In the genomic region with DNA sequence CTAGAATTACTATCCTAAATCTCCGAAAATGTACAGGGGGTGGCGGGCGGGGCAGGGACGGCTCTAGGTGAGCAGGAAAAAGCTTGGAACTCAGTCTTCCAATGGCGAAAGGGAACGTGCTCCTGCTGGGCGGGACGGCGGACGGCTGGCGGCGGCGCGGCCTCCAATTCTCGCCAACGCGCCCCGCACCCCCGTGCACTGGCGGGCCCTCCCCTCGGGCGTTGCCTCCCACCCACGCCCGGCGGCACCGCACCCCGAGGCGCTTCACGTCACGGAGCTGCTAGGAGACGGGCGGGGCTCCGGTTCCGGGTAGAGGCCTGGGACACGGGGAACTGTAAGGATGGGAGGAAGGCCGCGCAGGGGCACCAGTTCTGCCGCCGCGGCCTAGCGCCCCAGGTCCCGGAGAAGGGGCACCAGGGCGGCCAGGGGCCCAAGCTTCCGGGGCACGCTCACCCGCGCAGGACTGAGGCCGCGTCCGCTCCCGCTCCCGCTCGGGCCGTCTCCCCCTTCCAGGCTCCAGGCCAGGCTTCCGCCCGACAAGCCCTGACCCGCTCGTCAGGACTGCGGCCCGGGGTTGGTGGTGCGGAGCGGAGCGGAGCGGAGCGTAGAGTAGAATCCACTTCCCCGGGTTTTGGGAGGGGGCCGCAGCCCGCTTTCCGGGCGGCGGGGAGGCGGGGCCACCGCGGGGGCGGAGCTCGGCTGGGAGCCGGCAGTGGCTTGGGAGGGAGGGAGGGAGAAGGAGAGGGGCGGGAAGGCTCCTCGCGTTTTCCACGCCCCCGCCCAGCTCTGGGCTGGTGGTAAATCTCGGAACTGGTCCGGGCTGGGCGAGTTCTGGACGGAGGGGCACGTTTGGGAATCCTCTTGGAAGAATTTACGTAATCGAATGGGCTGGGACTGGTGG, we compare ENCODE assay signal across 8 cellular contexts. TPM values are rescaled to one million over a fixed set of nuclear protein-coding genes. Genes with fewer than 3 reads are reported as not detected.
A peak's percentile ranks its signal among the peaks of the same experiment; 100 is the strongest.
DNase-seq lines count a peak whose midpoint lies in the region; ATAC-seq and TF ChIP-seq lines count a peak whose summit lies in the region.

DDX59 (minus strand) TSS at position 594 of the 901 bp plus-strand sequence. CDS start 3,167 bp downstream, outside the sequence.

- H3K27me3 Mint-ChIP-seq in activated CD4-positive, alpha-beta T cell treated with anti-CD3 and anti-CD28 coated beads, Interleukin-2, amount 10 ng/mL, durations not matched to agents 24 days and 14 days, result no peaks in the 10 kb centered on the region

- DNase-seq in BJ (ENCODE audit: low read depth) (peak; percentile 81), NCI-H526 treated with DMSO at 0.1 percent for 48 hours (lab: John Stamatoyannopoulos, UW) (peak; percentile 90), coronary artery (ENCODE audit: low spot score) (peak; percentile 99), left kidney (ENCODE audit: low read depth, low spot score) (peak; percentile 98)
- DNase-seq in activated CD4-positive, alpha-beta T cell treated with anti-CD3 and anti-CD28 coated beads, Interleukin-2, amount 10 ng/mL, durations not matched to agents 24 days and 14 days, result peak; percentile 97
- peak; percentile 94 to 95 for DNase-seq in stimulated activated CD4-positive, alpha-beta T cell treated with anti-CD3 and anti-CD28 coated beads, Interleukin-2, amount 100 ng/mL, for 24 hours

- peaks cover 33% of the 10 kb centered on the region for H3K4me1 Mint-ChIP-seq in activated CD4-positive, alpha-beta T cell treated with anti-CD3 and anti-CD28 coated beads, Interleukin-2, amount 10 ng/mL, durations not matched to agents 24 days and 14 days

- H3K4me3 ChIP-seq in BJ (ENCODE audit: low read depth, low read length), result peak within 1 kb of the TSS; percentile 79
- peak within 1 kb of the TSS; percentile 86 for H3K4me3 ChIP-seq in coronary artery

- no peaks in the 10 kb centered on the region for H3K9me3 Mint-ChIP-seq in activated CD4-positive, alpha-beta T cell treated with anti-CD3 and anti-CD28 coated beads, Interleukin-2, amount 10 ng/mL, durations not matched to agents 24 days and 14 days

- peak within 1 kb of the TSS; percentile 97 for H3K4me3 Mint-ChIP-seq in activated CD4-positive, alpha-beta T cell treated with anti-CD3 and anti-CD28 coated beads, Interleukin-2, amount 10 ng/mL, durations not matched to agents 24 days and 14 days

- H3K27ac ChIP-seq in coronary artery, result peak within 1 kb of the TSS; percentile 98 to 99

- peak; percentile 87 for ATAC-seq in GM19324 (IDR thresholded peaks at IDR 0.05; ENCODE audit: low FRiP score, unreplicated experiment)
- ATAC-seq in HG03469 (IDR thresholded peaks at IDR 0.05; ENCODE audit: unreplicated experiment), result peak; percentile 70

- no peaks in the 10 kb centered on the region for H3K36me3 ChIP-seq in BJ (ENCODE audit: control insufficient read depth, insufficient read depth, low read length)

- intact Hi-C loops in activated CD4-positive, alpha-beta T cell treated with anti-CD3 and anti-CD28 coated beads, Interleukin-2, amount 10 ng/mL, durations not matched to agents 24 days and 14 days (cut with micrococcal nuclease), result loop anchor here (1.0 to 5.0 kb wide), 6 partner anchors 16 to 353 kb away; partner anchors contain the start of genes KIF14 and KIF21B

- TF ChIP-seq CTCF in BJ (IDR thresholded peaks at IDR 0.05; ENCODE audit: insufficient read depth, low read depth, low read length) (no peak), coronary artery (IDR thresholded peaks at IDR 0.05) (no peak)

- POLR2A ChIA-PET in BJ (lab: Charles Lee), result interaction anchor here (0.6 to 0.7 kb wide), 6 partner anchors 10 to 1585 kb away, joined by 3 to 5 read pairs (median 3); no protein-coding TSS in a partner anchor

- H3K36me3 Mint-ChIP-seq in activated CD4-positive, alpha-beta T cell treated with anti-CD3 and anti-CD28 coated beads, Interleukin-2, amount 10 ng/mL, durations not matched to agents 24 days and 14 days (ENCODE audit: low read depth), result peaks cover 12% of the 10 kb centered on the region

- CTCF ChIA-PET in BJ (lab: Yijun Ruan, JAX), result interaction anchor here (1.1 to 2.8 kb wide), 5 partner anchors 14 to 302 kb away, joined by 3 to 17 read pairs (median 3); partner anchors contain the start of gene KIF14

- H3K27me3 ChIP-seq in BJ (ENCODE audit: control insufficient read depth, insufficient read depth, low read length), result no peaks in the 10 kb centered on the region

- H3K27ac Mint-ChIP-seq in activated CD4-positive, alpha-beta T cell treated with anti-CD3 and anti-CD28 coated beads, Interleukin-2, amount 10 ng/mL, durations not matched to agents 24 days and 14 days, result peak within 1 kb of the TSS; percentile 97

RNA-seq across cellular contexts. Expression of gene DDX59, which starts in this region (rescaled TPM):
- 14.0 and 14.9 TPM in 2 replicates for polyA plus RNA-seq in BJ (2011; rRNA removed)
- polyA minus RNA-seq in BJ (2011; rRNA and poly(A)+ RNA removed), result 3.7 and 7.7 TPM in 2 replicates
- 14.0 and 14.3 TPM in 2 replicates for total RNA-seq in activated CD4-positive, alpha-beta T cell treated with anti-CD3 and anti-CD28 coated beads, Interleukin-2, amount 10 ng/mL, durations not matched to agents 24 days and 14 days

Comparison
In these comparisons a context has a peak if more than half of its experiments do, and no peak if none do; other contexts are left out.
1. Peak in every context shown above with its lines: DNase-seq, ATAC-seq, H3K4me3 ChIP-seq and H3K27ac ChIP-seq.